ENCODE assay signal across 2 cellular contexts in the genomic region with DNA sequence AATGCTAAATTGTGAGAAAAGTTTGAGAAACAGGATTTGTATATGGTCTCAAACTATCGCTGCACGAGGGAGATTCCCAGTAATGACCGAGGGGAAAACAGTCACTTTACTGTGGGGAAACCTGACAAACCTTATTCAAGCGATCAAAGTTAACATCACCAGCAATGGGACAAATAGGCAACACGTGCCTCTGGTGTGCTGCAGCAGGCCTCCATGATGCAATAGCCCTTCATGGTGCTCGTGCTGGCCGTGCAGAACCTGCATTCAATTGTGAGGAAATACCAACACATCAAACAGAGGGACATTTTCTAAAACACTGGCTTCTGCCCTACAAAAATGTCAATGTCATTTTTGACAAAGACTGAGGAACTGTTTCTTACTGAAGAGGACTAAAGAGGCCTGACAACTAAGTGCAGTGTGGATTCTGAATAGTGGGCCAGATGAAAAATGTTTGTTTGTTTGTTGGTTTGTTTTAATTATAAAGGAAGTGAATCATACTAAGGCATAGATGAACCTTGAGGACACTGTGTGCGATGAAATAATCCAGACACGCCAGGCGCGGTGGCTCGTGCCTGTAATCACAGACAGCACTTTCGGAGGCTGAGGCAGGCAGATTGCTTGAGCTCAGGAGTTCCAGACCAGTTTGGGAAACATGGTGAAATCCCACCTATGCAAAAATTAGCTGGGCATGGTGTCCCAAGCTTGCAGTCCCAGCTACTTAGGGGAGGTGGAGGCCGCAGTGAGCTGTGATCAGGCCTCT.
TF ChIP-seq lines count a peak whose summit lies in the region.

No MANE protein-coding gene starts in this region.

TF ChIP-seq in GM23338, 12 proteins besides CTCF, POLR2A, EP300 and RAD21 (continued from another document):
- no peak for TF ChIP-seq ZNF114 (CRISPR knock-in tag; IDR thresholded peaks at IDR 0.05)
- TF ChIP-seq NANOG (IDR thresholded peaks at IDR 0.05; ENCODE audit: borderline replicate concordance), result no peak
- TF ChIP-seq EZH2 (IDR thresholded peaks at IDR 0.05; ENCODE audit: low read depth, unreplicated experiment), result no peak
- TF ChIP-seq CREB1 (CRISPR knock-in tag; IDR thresholded peaks at IDR 0.05; ENCODE audit: low read depth), result no peak
TF ChIP-seq in GM23338: peak in this region for 0.

TF ChIP-seq in K562, 482 proteins besides CTCF, POLR2A, EP300 and RAD21 (continued from another document and continues in another):
- TF ChIP-seq ZBTB40 (IDR thresholded peaks at IDR 0.05) (no peak), ZBTB40 (CRISPR knock-in tag; IDR thresholded peaks at IDR 0.05) (no peak), EP400 (IDR thresholded peaks at IDR 0.05) (peak; percentile 63), ZKSCAN1 (IDR thresholded peaks at IDR 0.05; ENCODE audit: low read depth, low read length) (no peak), KAT7 (CRISPR knock-in tag; IDR thresholded peaks at IDR 0.05; ENCODE audit: borderline replicate concordance) (no peak), DPF2 (IDR thresholded peaks at IDR 0.05) (no peak), SIN3B (IDR thresholded peaks at IDR 0.05; ENCODE audit: low read depth) (no peak), ZNF444 (CRISPR knock-in tag; IDR thresholded peaks at IDR 0.05) (no peak), SREBF2 (CRISPR knock-in tag; IDR thresholded peaks at IDR 0.05) (no peak), L3MBTL2 (IDR thresholded peaks at IDR 0.05) (peak; percentile 90), TBL1XR1 (IDR thresholded peaks at IDR 0.05; ENCODE audit: low read length in 2 of 2) (no peak), CREB1 (IDR thresholded peaks at IDR 0.05) (no peak), CREB1 (CRISPR knock-in tag; IDR thresholded peaks at IDR 0.05) (no peak), MIER1 (IDR thresholded peaks at IDR 0.05; ENCODE audit: low read depth) (no peak), CHD7 (IDR thresholded peaks at IDR 0.05; ENCODE audit: low read depth, low read length) (no peak), ATF3 (IDR thresholded peaks at IDR 0.05) (peak; percentile 81), ATF3 (CRISPR knock-in tag; conservative IDR thresholded peaks at IDR 0.05) (no peak), ZNF23 (CRISPR knock-in tag; IDR thresholded peaks at IDR 0.05) (no peak), MYC (IDR thresholded peaks at IDR 0.05; ENCODE audit: low read depth, low read length) (peak; percentile 57), MYC (CRISPR knock-in tag; IDR thresholded peaks at IDR 0.05; ENCODE audit: borderline replicate concordance, low read depth) (no peak), ARNT (IDR thresholded peaks at IDR 0.05) (no peak), HOXB6 (CRISPR knock-in tag; IDR thresholded peaks at IDR 0.05; ENCODE audit: borderline replicate concordance) (0 out of 2 replicates have a peak, but pooled peaks have one; percentile 7), ZNF212 (CRISPR knock-in tag; IDR thresholded peaks at IDR 0.05) (no peak), CBX3 (IDR thresholded peaks at IDR 0.05; ENCODE audit: borderline replicate concordance in 1 of 2, low read length in 2 of 2) (no peak), NCOA2 (IDR thresholded peaks at IDR 0.05; ENCODE audit: partially characterized antibody in 2 of 2) (no peak)
- TF ChIP-seq, protein P1, sequence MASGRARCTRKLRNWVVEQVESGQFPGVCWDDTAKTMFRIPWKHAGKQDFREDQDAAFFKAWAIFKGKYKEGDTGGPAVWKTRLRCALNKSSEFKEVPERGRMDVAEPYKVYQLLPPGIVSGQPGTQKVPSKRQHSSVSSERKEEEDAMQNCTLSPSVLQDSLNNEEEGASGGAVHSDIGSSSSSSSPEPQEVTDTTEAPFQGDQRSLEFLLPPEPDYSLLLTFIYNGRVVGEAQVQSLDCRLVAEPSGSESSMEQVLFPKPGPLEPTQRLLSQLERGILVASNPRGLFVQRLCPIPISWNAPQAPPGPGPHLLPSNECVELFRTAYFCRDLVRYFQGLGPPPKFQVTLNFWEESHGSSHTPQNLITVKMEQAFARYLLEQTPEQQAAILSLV (tag; IDR thresholded peaks at IDR 0.05), result 0 out of 2 replicates have a peak, but pooled peaks have one; percentile 4
- TF ChIP-seq, protein P2, sequence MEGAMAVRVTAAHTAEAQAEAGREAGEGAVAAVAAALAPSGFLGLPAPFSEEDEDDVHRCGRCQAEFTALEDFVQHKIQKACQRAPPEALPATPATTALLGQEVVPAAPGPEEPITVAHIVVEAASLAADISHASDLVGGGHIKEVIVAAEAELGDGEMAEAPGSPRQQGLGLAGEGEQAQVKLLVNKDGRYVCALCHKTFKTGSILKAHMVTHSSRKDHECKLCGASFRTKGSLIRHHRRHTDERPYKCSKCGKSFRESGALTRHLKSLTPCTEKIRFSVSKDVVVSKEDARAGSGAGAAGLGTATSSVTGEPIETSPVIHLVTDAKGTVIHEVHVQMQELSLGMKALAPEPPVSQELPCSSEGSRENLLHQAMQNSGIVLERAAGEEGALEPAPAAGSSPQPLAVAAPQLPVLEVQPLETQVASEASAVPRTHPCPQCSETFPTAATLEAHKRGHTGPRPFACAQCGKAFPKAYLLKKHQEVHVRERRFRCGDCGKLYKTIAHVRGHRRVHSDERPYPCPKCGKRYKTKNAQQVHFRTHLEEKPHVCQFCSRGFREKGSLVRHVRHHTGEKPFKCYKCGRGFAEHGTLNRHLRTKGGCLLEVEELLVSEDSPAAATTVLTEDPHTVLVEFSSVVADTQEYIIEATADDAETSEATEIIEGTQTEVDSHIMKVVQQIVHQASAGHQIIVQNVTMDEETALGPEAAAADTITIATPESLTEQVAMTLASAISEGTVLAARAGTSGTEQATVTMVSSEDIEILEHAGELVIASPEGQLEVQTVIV (CRISPR knock-in tag; IDR thresholded peaks at IDR 0.05; ENCODE audit: borderline replicate concordance), result no peak
